15 cellular contexts compared by ENCODE assay signal in the genomic region with DNA sequence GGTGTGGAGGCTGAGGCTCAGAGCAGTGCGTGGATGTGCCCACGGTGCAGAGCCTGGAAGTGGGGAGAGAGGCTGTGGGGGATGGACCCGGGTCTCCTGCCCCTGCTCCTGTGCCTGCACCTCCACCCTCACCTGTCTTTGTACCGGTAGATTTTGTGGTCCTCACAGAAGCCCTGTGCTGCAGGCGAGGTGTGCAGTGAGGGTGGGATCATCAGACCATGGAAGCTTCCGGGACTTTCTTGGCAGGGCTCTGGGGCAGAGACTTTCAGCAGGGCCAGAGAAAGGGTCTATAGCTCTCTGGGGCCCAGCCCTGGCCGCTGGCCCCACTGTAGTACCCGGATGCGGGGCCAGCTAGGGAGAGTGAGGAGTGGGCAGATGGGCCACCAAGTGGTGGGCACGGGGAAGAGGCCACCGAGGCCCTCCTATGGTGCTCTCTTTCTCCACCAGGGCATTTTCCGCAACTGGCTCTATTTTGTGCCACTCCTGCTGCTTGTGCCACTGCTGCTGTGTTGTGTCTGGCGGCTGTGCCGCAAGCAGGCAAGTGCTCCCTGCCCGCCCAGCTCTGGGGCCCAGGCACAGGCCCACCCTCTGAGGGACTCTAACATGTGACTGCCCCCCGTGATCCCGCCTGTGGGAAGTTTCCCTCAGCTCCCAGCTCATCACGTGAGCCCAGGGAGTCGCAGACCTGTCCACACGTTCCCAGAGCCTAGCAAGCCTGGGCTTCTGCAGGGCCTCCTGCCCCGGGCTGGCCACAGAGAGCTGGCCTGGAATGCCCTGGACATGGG. TPM values are rescaled to one million over a fixed set of nuclear protein-coding genes. Genes with fewer than 3 reads are reported as not detected.
DNase-seq lines count a peak whose midpoint lies in the region; ATAC-seq and TF ChIP-seq lines count a peak whose summit lies in the region.
"Had no signal": no experiment of that assay in that cellular context is flagged by ENCODE, and none has a peak within 500 bp of the region (broad histone marks: within the 10 kb centered on the region; RNA-seq: fewer than 3 reads in every experiment).

No MANE protein-coding gene starts in this region.

- 72 to 79% methylated on average over 18 to 21 of the region's 21 CpGs for WGBS in heart right ventricle, 2 donors
- WGBS in stomach, 5 donors = 83 to 94% (median 85%) methylated on average over 8 to 21 of the region's 21 CpGs

- peak; percentile 50 for DNase-seq in SK-MEL-5 (ENCODE audit: low read depth, low spot score)
- peak in 1 of 2 donors; percentile 16 for DNase-seq in heart right ventricle
- DNase-seq in mucosa of descending colon = peak in 2 of 3 donors; percentile 12 to 43
- peak; percentile 19 for DNase-seq in stomach
- no peak for DNase-seq in RPMI8226
- DNase-seq: MV-4-11, NCI-H1436, NCI-H2081 treated with DMSO at 0.1 percent for 48 hours, NCI-H524 treated with DMSO at 0.1 percent for 48 hours, PC-3 had no signal

- H3K36me3 ChIP-seq in heart right ventricle = no peaks in the 10 kb centered on the region
- no peaks in the 10 kb centered on the region for H3K36me3 ChIP-seq in mucosa of descending colon (ENCODE audit: low read depth)
- H3K36me3 ChIP-seq in stomach = no peaks in the 10 kb centered on the region

- peak in 7 of 8 donors; percentile 66 to 85 (median 70) for ATAC-seq in heart right ventricle
- ATAC-seq in mucosa of descending colon = no peak
- ATAC-seq in HG03097 (IDR thresholded peaks at IDR 0.05; ENCODE audit: low FRiP score, unreplicated experiment) = no peak
- no peak for ATAC-seq in GM18868 (IDR thresholded peaks at IDR 0.05; ENCODE audit: unreplicated experiment)
- ATAC-seq: HCT116, PC-3, SK-N-SH treated with all-trans-retinoic acid at 6 μM for 48 hours had no signal

- H3K27ac ChIP-seq in heart right ventricle (peak overlapping the region in 1 of 10 donors; percentile 48), stomach (no peak overlapping the region)
- H3K27ac ChIP-seq: C4-2B had no signal

- no peaks in the 10 kb centered on the region for H3K27me3 ChIP-seq in heart right ventricle
- H3K27me3 ChIP-seq in stomach = no peaks in the 10 kb centered on the region

- peaks cover 0 to 8% (median 0%) of the 10 kb centered on the region in 9 donors for H3K4me1 ChIP-seq in heart right ventricle
- no peaks in the 10 kb centered on the region for H3K4me1 ChIP-seq in mucosa of descending colon (ENCODE audit: low read depth)
- H3K4me1 ChIP-seq in stomach = no peaks in the 10 kb centered on the region

- intact Hi-C loops in heart right ventricle (cut with DNase I) = no loop called here
- intact Hi-C loops in mucosa of descending colon (cut with DNase I, micrococcal nuclease) = no loop called here
- intact Hi-C loops in stomach (cut with DNase I; ENCODE audit: low total_unique reads) = no loop called here

- in situ Hi-C loops in SK-MEL-5 (cut with HindIII; ENCODE audit: low pct_unique_long_range_greater_than_20kb, low sequenced_read_pairs) = no loop called here

- TF ChIP-seq CTCF in heart right ventricle (IDR thresholded peaks at IDR 0.05) (no peak), mucosa of descending colon (IDR thresholded peaks at IDR 0.05) (no peak), stomach (IDR thresholded peaks at IDR 0.05) (no peak)

- TF ChIP-seq EP300 in stomach (IDR thresholded peaks at IDR 0.05) = no peak

- H3K9me3 ChIP-seq in heart right ventricle (no peaks in the 10 kb centered on the region), mucosa of descending colon (no peaks in the 10 kb centered on the region), stomach (no peaks in the 10 kb centered on the region)

- TF ChIP-seq POLR2A in stomach (IDR thresholded peaks at IDR 0.05) = no peak

- H3K4me3 ChIP-seq in heart right ventricle (no peak overlapping the region), mucosa of descending colon (no peak overlapping the region), stomach (no peak overlapping the region)

RNA-seq across cellular contexts. Expression of gene ANTXRL, which starts 22.1 kb away (rescaled TPM):
- total RNA-seq in SK-MEL-5 (2014; rRNA removed; shearing (Covaris generic)) = not detected in 2 replicates
- polyA plus RNA-seq in SK-MEL-5 (2015; cell fraction: cytosol; rRNA removed) = 0.05 TPM in 2 replicates
- 4.7 TPM in 1 of 2 replicates, not detected in the other for polyA plus RNA-seq in SK-MEL-5 (2015; cell fraction: nucleus; rRNA removed)
- 1 to 10 TPM in 1 of 10 donors, under 1 TPM in 2, not detected in 7; 0.27 to 1.1 (median 0.49) TPM for total RNA-seq in heart right ventricle
- polyA plus RNA-seq in heart right ventricle = 1 to 10 TPM in 1 of 2 donors, under 1 TPM in 1; 0.22 to 6.3 TPM
- total RNA-seq in mucosa of descending colon = not detected
- total RNA-seq in stomach = not detected
- not detected for polyA plus RNA-seq in stomach
- total RNA-seq: PC-3 had no signal

Comparison
In these comparisons a context has a peak if more than half of its experiments do, and no peak if none do; other contexts are left out.
1. ATAC-seq: peak in heart right ventricle (7 of 8); none in mucosa of descending colon (single experiment), HG03097 (single experiment) and GM18868 (single experiment).